14 cellular contexts compared by ENCODE assay signal in genomic region chr2:119253114-119253702, GRCh38. TPM values are rescaled to one million over a fixed set of nuclear protein-coding genes. Genes with fewer than 3 reads are reported as not detected.
DNase-seq lines count a peak whose midpoint lies in the region; ATAC-seq and TF ChIP-seq lines count a peak whose summit lies in the region.
"Had no signal": no experiment of that assay in that cellular context is flagged by ENCODE, and none has a peak within 500 bp of the region (broad histone marks: within the 10 kb centered on the region; RNA-seq: fewer than 3 reads in every experiment).

No MANE protein-coding gene starts in this region.

- H3K4me3 ChIP-seq in GM23248: peak overlapping the region; percentile 12
- no peak overlapping the region for H3K4me3 ChIP-seq in adipocyte (ENCODE audit: low read length)
- no peak overlapping the region for H3K4me3 ChIP-seq in gastrocnemius medialis
- H3K4me3 ChIP-seq: prostate gland had no signal

- H3K4me1 ChIP-seq in GM23248 (ENCODE audit: insufficient read depth) (peaks cover 55% of the 10 kb centered on the region), adipocyte (ENCODE audit: control insufficient read depth, insufficient read depth, low read length) (peaks cover 35% of the 10 kb centered on the region), gastrocnemius medialis (peaks cover 22 to 23% of the 10 kb centered on the region in 2 donors)
- H3K4me1 ChIP-seq: prostate gland had no signal

- no peaks in the 10 kb centered on the region for H4K20me1 ChIP-seq in GM23248 (ENCODE audit: insufficient read depth)

- no peaks in the 10 kb centered on the region for H3K36me3 ChIP-seq in GM23248 (ENCODE audit: low read depth)
- H3K36me3 ChIP-seq in adipocyte (ENCODE audit: control insufficient read depth, insufficient read depth, low read length, severe bottlenecking): peaks cover 4% of the 10 kb centered on the region
- peaks cover 0 to 33% of the 10 kb centered on the region in 2 donors for H3K36me3 ChIP-seq in gastrocnemius medialis
- H3K36me3 ChIP-seq: prostate gland had no signal

- in situ Hi-C loops in GM23248 (cut with MboI) (no loop called here), gastrocnemius medialis (cut with MboI; ENCODE audit: low sequenced_read_pairs in 4 of 4) (no loop called here)

- H3K79me2 ChIP-seq in GM23248 (ENCODE audit: insufficient read depth): no peaks in the 10 kb centered on the region

- H3K9me3 ChIP-seq in GM23248 (ENCODE audit: low read depth) (no peaks in the 10 kb centered on the region), adipocyte (ENCODE audit: control insufficient read depth, low read length) (no peaks in the 10 kb centered on the region), gastrocnemius medialis (no peaks in the 10 kb centered on the region)
- H3K9me3 ChIP-seq: prostate gland had no signal

- no peaks in the 10 kb centered on the region for H3K9me2 ChIP-seq in GM23248 (ENCODE audit: insufficient read depth)

- 26 to 41% methylated on average over 2 of the region's 2 CpGs for WGBS in GM23248 (ENCODE audit: low coverage in 1 of 2, low lambda C conversion rate in 2 of 2, missing lambda C conversion rate in 2 of 2), 2 experiments

- TF ChIP-seq POLR2A in gastrocnemius medialis (IDR thresholded peaks at IDR 0.05): no peak

- H3K9ac ChIP-seq in GM23248: peak overlapping the region; percentile 67
- H3K9ac ChIP-seq in adipocyte (ENCODE audit: low read length): peak overlapping the region; percentile 54

- ATAC-seq in gastrocnemius medialis (peak; percentile 11 to 20), GM18870 (IDR thresholded peaks at IDR 0.05; ENCODE audit: unreplicated experiment) (no peak), GM18873 (IDR thresholded peaks at IDR 0.05; ENCODE audit: low FRiP score, unreplicated experiment) (no peak)
- no peak for ATAC-seq in stimulated activated naive CD8-positive, alpha-beta T cell treated with anti-CD3 and anti-CD28 coated beads, Interleukin-15, Interleukin-2, amounts not matched to agents 100 U/mL and 50 U/mL, for 24 hours

- H2AFZ ChIP-seq in GM23248: no peak overlapping the region

- H3K27me3 ChIP-seq in GM23248 (replicated peaks; ENCODE audit: insufficient read depth): no peaks in the 10 kb centered on the region
- no peaks in the 10 kb centered on the region for H3K27me3 ChIP-seq in adipocyte (replicated peaks; ENCODE audit: control insufficient read depth, insufficient read depth, low read length)
- no peaks in the 10 kb centered on the region for H3K27me3 ChIP-seq in gastrocnemius medialis

- peak overlapping the region; percentile 97 for H3K27ac ChIP-seq in GM23248
- peak overlapping the region; percentile 72 to 94 (median 79) for H3K27ac ChIP-seq in gastrocnemius medialis

- intact Hi-C loops in gastrocnemius medialis (cut with DNase I; ENCODE audit: low total_unique reads): no loop called here

- H3K4me2 ChIP-seq in GM23248 (ENCODE audit: unreplicated experiment): peak overlapping the region; percentile 73

- peaks cover 55% of the 10 kb centered on the region for H3F3A ChIP-seq in GM23248 (ENCODE audit: insufficient read depth)

- peak; percentile 88 for DNase-seq in GM23248
- peak; percentile 60 for DNase-seq in adipocyte (ENCODE audit: low read depth)
- peak; percentile 54 for DNase-seq in fibroblast of gingiva (ENCODE audit: low read depth)
- DNase-seq in gastrocnemius medialis: no peak
- no peak for DNase-seq in stimulated activated naive CD8-positive, alpha-beta T cell treated with anti-CD3 and anti-CD28 coated beads, Interleukin-15, Interleukin-2, amounts not matched to agents 100 U/mL and 50 U/mL, for 24 hours
- no peak for DNase-seq in SKM-1 treated with dmso at 0.1 percent for 144 hours (lab: John Stamatoyannopoulos, UW; ENCODE audit: unreplicated experiment)
- DNase-seq: KBM-7; NCI-H748 treated with DMSO at 0.1 percent for 48 hours; SHP77 treated with DMSO at 0.1 percent for 48 hours; stimulated activated CD4-positive, alpha-beta T cell treated with anti-CD3 and anti-CD28 coated beads, Interleukin-4, amount 100 ng/mL, for 24 hours had no signal

- no peak for TF ChIP-seq CTCF in gastrocnemius medialis (IDR thresholded peaks at IDR 0.05 in 4 of 5, conservative IDR thresholded peaks at IDR 0.05 in 1 of 5)

RNA-seq across cellular contexts. Expression of gene STEAP3, which starts 29.6 kb away (rescaled TPM):
- total RNA-seq in GM23248 (2014; rRNA removed; shearing (Covaris generic)): 29.5 and 30.5 TPM in 2 replicates
- polyA plus RNA-seq in GM23248 (2016; fragmentation: Nextera tagmentation; extraction: Ambion mirVana): 31.3 and 33.8 TPM in 2 replicates
- 10 to 100 TPM; 10.1 to 21.7 (median 10.6) TPM for total RNA-seq in gastrocnemius medialis
- total RNA-seq: CD4-positive, CD25-positive, alpha-beta regulatory T cell had no signal
- polyA plus RNA-seq: CD4-positive, CD25-positive, alpha-beta regulatory T cell had no signal

Comparison
In these comparisons a context has a peak if more than half of its experiments do, and no peak if none do; other contexts are left out.
1. DNase-seq: peak in GM23248 (single experiment), adipocyte (single experiment) and fibroblast of gingiva (single experiment); none in gastrocnemius medialis (0 of 2), stimulated activated naive CD8-positive, alpha-beta T cell treated with anti-CD3 and anti-CD28 coated beads, Interleukin-15, Interleukin-2, amounts not matched to agents 100 U/mL and 50 U/mL, for 24 hours (single experiment) and SKM-1 treated with dmso at 0.1 percent for 144 hours (single experiment).
2. ATAC-seq: peak in gastrocnemius medialis (2 of 2); none in stimulated activated naive CD8-positive, alpha-beta T cell treated with anti-CD3 and anti-CD28 coated beads, Interleukin-15, Interleukin-2, amounts not matched to agents 100 U/mL and 50 U/mL, for 24 hours (single experiment), GM18870 (single experiment) and GM18873 (single experiment).